Comparison of ENCODE assay signal across 17 cellular contexts in genomic region chr2:238894226-238894949, GRCh38. TPM values are rescaled to one million over a fixed set of nuclear protein-coding genes. Genes with fewer than 3 reads are reported as not detected.
"Had no signal": no experiment of that assay in that cellular context is flagged by ENCODE, and none has a peak within 500 bp of the region (broad histone marks: within the 10 kb centered on the region; RNA-seq: fewer than 3 reads in every experiment).

No MANE protein-coding gene starts in this region.

- ATAC-seq: activated CD8-positive, alpha-beta memory T cell treated with anti-CD3 and anti-CD28 coated beads, Interleukin-2, amount 10 ng/mL, durations not matched to agents 7 days and 5 days; esophagus mucosa; foreskin keratinocyte; psoas muscle had no signal

- H3K27me3 Mint-ChIP-seq: activated CD8-positive, alpha-beta memory T cell treated with anti-CD3 and anti-CD28 coated beads, Interleukin-2, amount 10 ng/mL, durations not matched to agents 7 days and 5 days had no signal

- H3K4me3 Mint-ChIP-seq: activated CD8-positive, alpha-beta memory T cell treated with anti-CD3 and anti-CD28 coated beads, Interleukin-2, amount 10 ng/mL, durations not matched to agents 7 days and 5 days; activated naive CD8-positive, alpha-beta T cell; activated T-cell treated with anti-CD3 and anti-CD28 coated beads, Interleukin-2, amount 50 U/mL, for 24 hours; mesothelial cell of epicardium had no signal

- H3K27me3 ChIP-seq: brain microvascular endothelial cell, foreskin keratinocyte had no signal

- H3K36me3 ChIP-seq: brain microvascular endothelial cell, heart left ventricle had no signal

- H3K27ac ChIP-seq: brain microvascular endothelial cell, dorsolateral prefrontal cortex, foreskin keratinocyte, psoas muscle had no signal

- H3K4me1 Mint-ChIP-seq: activated CD8-positive, alpha-beta memory T cell treated with anti-CD3 and anti-CD28 coated beads, Interleukin-2, amount 10 ng/mL, durations not matched to agents 7 days and 5 days had no signal

- H3K27ac Mint-ChIP-seq: activated CD8-positive, alpha-beta memory T cell treated with anti-CD3 and anti-CD28 coated beads, Interleukin-2, amount 10 ng/mL, durations not matched to agents 7 days and 5 days; activated naive CD8-positive, alpha-beta T cell; activated T-cell treated with anti-CD3 and anti-CD28 coated beads, Interleukin-2, amount 50 U/mL, for 24 hours; mesothelial cell of epicardium had no signal

- H3K4me1 ChIP-seq: foreskin keratinocyte, psoas muscle had no signal

- H3K36me3 Mint-ChIP-seq: activated CD8-positive, alpha-beta memory T cell treated with anti-CD3 and anti-CD28 coated beads, Interleukin-2, amount 10 ng/mL, durations not matched to agents 7 days and 5 days; activated naive CD8-positive, alpha-beta T cell; mesothelial cell of epicardium had no signal

- H3K4me3 ChIP-seq: dorsolateral prefrontal cortex, heart left ventricle, psoas muscle had no signal

- DNase-seq: activated CD4-positive, alpha-beta T cell treated with anti-CD3 and anti-CD28 coated beads, Interleukin-2, amount 50 U/mL, for 48 hours; activated CD4-positive, CD25-positive, alpha-beta regulatory T cell treated with anti-CD3 and anti-CD28 coated beads, Interleukin-2, amount 50 U/mL, for 72 hours; activated CD8-positive, alpha-beta memory T cell treated with anti-CD3 and anti-CD28 coated beads, Interleukin-2, amount 10 ng/mL, durations not matched to agents 7 days and 5 days; activated gamma-delta T cell; activated T-cell treated with anti-CD3 and anti-CD28 coated beads, Interleukin-2, amount 50 U/mL, for 24 hours; brain microvascular endothelial cell; dorsolateral prefrontal cortex; foreskin keratinocyte; heart left ventricle; nucleus accumbens; psoas muscle; stimulated activated CD4-positive, alpha-beta T cell treated with anti-CD3 and anti-CD28 coated beads, Interleukin-12 subunit alpha, Interleukin-12 subunit beta, amount 100 ng/mL, for 4 hours; stimulated activated naive CD4-positive, alpha-beta T cell had no signal

- H3K9me3 Mint-ChIP-seq: activated T-cell treated with anti-CD3 and anti-CD28 coated beads, Interleukin-2, amount 50 U/mL, for 24 hours; mesothelial cell of epicardium had no signal

- H3K9me3 ChIP-seq: heart left ventricle, psoas muscle had no signal

RNA-seq across cellular contexts. Expression of gene TWIST2, which starts 46.5 kb away (rescaled TPM):
- total RNA-seq: activated CD8-positive, alpha-beta memory T cell treated with anti-CD3 and anti-CD28 coated beads, Interleukin-2, amount 10 ng/mL, durations not matched to agents 7 days and 5 days; T-helper 2 cell treated with Interferon-gamma antibody and Interleukin-4, amounts not matched to agents 100 ng/mL and 5 ng/mL, for 36 hours had no signal
